ENCODE assay signal across 9 cellular contexts in genomic region chr1:14923400-14924011, GRCh38.
DNase-seq lines count a peak whose midpoint lies in the region; ATAC-seq and TF ChIP-seq lines count a peak whose summit lies in the region.
"Had no signal": no experiment of that assay in that cellular context is flagged by ENCODE, and none has a peak within 500 bp of the region (broad histone marks: within the 10 kb centered on the region; RNA-seq: fewer than 3 reads in every experiment).

No MANE protein-coding gene starts in this region.

- in situ Hi-C loops in brain microvascular endothelial cell (cut with HindIII; ENCODE audit: low pct_ligation_motif_present, low sequenced_read_pairs), result no loop called here

- H3K9ac ChIP-seq in mucosa of stomach (ENCODE audit: low read length), result peak overlapping the region; percentile 15

- intact Hi-C loops in left ventricle myocardium inferior (cut with micrococcal nuclease), result no loop called here
- intact Hi-C loops in cardiac septum (cut with DNase I), result loop anchor here (1.0 kb wide), 1 partner anchor 105 kb away; no protein-coding TSS in a partner anchor
- intact Hi-C loops in upper lobe of right lung (cut with DNase I), result loop anchor here (10.0 kb wide), 1 partner anchor 101 kb away; no protein-coding TSS in a partner anchor

- H3K36me3 ChIP-seq in left ventricle myocardium inferior, result no peaks in the 10 kb centered on the region
- no peaks in the 10 kb centered on the region for H3K36me3 ChIP-seq in brain microvascular endothelial cell (replicated peaks)
- H3K36me3 ChIP-seq in mucosa of stomach (ENCODE audit: control insufficient read depth, insufficient read depth, low read length), result no peaks in the 10 kb centered on the region
- H3K36me3 ChIP-seq in upper lobe of right lung, result no peaks in the 10 kb centered on the region

- no peaks in the 10 kb centered on the region for H3K9me3 ChIP-seq in left ventricle myocardium inferior (replicated peaks)
- no peaks in the 10 kb centered on the region for H3K9me3 ChIP-seq in mucosa of stomach (ENCODE audit: control insufficient read depth, low read length)
- H3K9me3 ChIP-seq in upper lobe of right lung, result no peaks in the 10 kb centered on the region

- ATAC-seq in upper lobe of right lung (peak; percentile 14), HG03342 (IDR thresholded peaks at IDR 0.05; ENCODE audit: unreplicated experiment) (no peak), HG03571 (IDR thresholded peaks at IDR 0.05; ENCODE audit: unreplicated experiment) (no peak), HG03520 (IDR thresholded peaks at IDR 0.05; ENCODE audit: unreplicated experiment) (no peak)

- H3K4me3 ChIP-seq in left ventricle myocardium inferior (peak overlapping the region; percentile 86), brain microvascular endothelial cell (ENCODE audit: low read depth, low read length) (peak overlapping the region; percentile 57), mucosa of stomach (ENCODE audit: low read length) (no peak overlapping the region), upper lobe of right lung (peak overlapping the region; percentile 35)

- H3K4me1 ChIP-seq in left ventricle myocardium inferior (peaks cover 16% of the 10 kb centered on the region), mucosa of stomach (ENCODE audit: control insufficient read depth, insufficient read depth, low read length) (peaks cover 6% of the 10 kb centered on the region), upper lobe of right lung (peaks cover 19% of the 10 kb centered on the region)

- H3K27ac ChIP-seq in left ventricle myocardium inferior (replicated peaks) (peak overlapping the region; percentile 74), brain microvascular endothelial cell (no peak overlapping the region), upper lobe of right lung (peak overlapping the region; percentile 51)

- TF ChIP-seq CTCF in left ventricle myocardium inferior (IDR thresholded peaks at IDR 0.05; ENCODE audit: borderline replicate concordance) (no peak), brain microvascular endothelial cell (IDR thresholded peaks at IDR 0.05; ENCODE audit: low read depth, low read length, missing control alignments) (no peak), upper lobe of right lung (IDR thresholded peaks at IDR 0.05) (no peak)

- H3K27me3 ChIP-seq in left ventricle myocardium inferior (ENCODE audit: low read depth), result peaks cover 36% of the 10 kb centered on the region
- H3K27me3 ChIP-seq in brain microvascular endothelial cell (replicated peaks), result no peaks in the 10 kb centered on the region
- peaks cover 12% of the 10 kb centered on the region for H3K27me3 ChIP-seq in mucosa of stomach (ENCODE audit: control insufficient read depth, insufficient read depth, low read length)
- H3K27me3 ChIP-seq in upper lobe of right lung, result no peaks in the 10 kb centered on the region

- no peak for DNase-seq in left ventricle myocardium inferior
- DNase-seq in cardiac septum (ENCODE audit: low spot score), result no peak
- DNase-seq in brain microvascular endothelial cell, result no peak
- DNase-seq in upper lobe of right lung, result no peak
- DNase-seq: NK-92 treated with Interleukin-12 subunit alpha and Interleukin-12 subunit beta, amount 100 ng/mL, for 24 hours had no signal
